ENCODE assay signal across 9 cellular contexts in the genomic region with DNA sequence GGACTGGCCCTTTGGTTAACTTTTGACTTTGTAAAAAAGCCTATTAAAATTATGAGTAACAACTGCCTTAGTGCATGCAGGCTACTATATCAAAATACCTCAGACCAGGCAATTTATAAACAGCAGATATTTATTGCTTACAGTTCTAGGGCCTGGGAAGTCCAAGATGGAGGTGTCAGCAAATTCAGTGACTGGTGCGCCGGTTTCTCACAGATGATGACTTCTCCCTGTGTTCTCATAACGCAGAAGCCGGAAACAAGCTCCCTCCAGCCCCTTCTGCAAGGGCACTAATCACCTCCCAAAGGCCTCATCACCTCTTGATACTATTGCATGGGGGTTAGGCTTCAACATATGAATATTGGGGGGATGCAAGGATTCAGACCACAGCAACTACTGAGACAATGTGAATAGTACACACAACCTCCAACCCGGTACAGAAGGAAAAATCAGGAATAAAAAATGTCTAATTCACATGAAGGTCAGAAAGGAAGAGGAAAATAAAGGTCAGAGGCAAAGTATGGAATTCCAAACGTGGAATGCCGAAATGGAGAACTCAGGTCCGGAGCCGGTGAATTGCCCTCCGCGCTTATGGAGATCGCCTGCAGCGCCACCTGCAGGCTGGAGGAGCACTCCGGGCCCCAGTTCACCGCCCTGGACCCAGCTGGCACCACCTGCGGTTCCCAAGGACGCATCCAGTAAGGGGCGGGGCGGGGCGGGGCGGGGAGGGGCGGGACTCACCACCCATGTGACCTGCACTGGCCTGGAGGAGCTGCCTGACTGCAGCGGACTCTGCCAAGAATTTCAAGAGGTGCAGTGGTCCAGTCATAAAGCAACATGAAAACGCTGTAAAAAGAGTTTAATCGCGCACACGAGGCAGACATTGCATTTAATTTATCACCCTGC.
A peak's percentile ranks its signal among the peaks of the same experiment; 100 is the strongest.
DNase-seq lines count a peak whose midpoint lies in the region; ATAC-seq and TF ChIP-seq lines count a peak whose summit lies in the region.
"Had no signal": no experiment of that assay in that cellular context is flagged by ENCODE, and none has a peak within 500 bp of the region (broad histone marks: within the 10 kb centered on the region; RNA-seq: fewer than 3 reads in every experiment).

No MANE protein-coding gene starts in this region.

- H3K4me3 ChIP-seq in kidney epithelial cell (ENCODE audit: low read depth, low read length): no peak overlapping the region

- H3K27me3 Mint-ChIP-seq in Calu3 (ENCODE audit: unreplicated experiment): peaks cover 93% of the 10 kb centered on the region

- DNase-seq in Calu3 (peak; percentile 80), HuH-7 (ENCODE audit: low spot score) (peak; percentile 93), activated T-cell treated with anti-CD3 and anti-CD28 coated beads for 48 hours (ENCODE audit: low read depth) (peak; percentile 54), kidney epithelial cell (ENCODE audit: low read depth) (no peak), UCSD-AML1 (lab: John Stamatoyannopoulos, UW; ENCODE audit: unreplicated experiment) (no peak), midbrain (lab: John Stamatoyannopoulos, UW) (no peak)
- no peak for DNase-seq in activated naive CD4-positive, alpha-beta T cell treated with anti-CD3 and anti-CD28 coated beads, Interleukin-2, amount 50 U/mL, for 16 hours

- H3K36me3 Mint-ChIP-seq in Calu3 (ENCODE audit: insufficient read depth, unreplicated experiment): no peaks in the 10 kb centered on the region

- no peak overlapping the region for H3K4me3 Mint-ChIP-seq in Calu3 (ENCODE audit: low read depth, unreplicated experiment)
- H3K4me3 Mint-ChIP-seq: central memory CD8-positive, alpha-beta T cell had no signal

- peaks cover 8% of the 10 kb centered on the region for H3K27me3 ChIP-seq in kidney epithelial cell (ENCODE audit: control insufficient read depth, insufficient read depth, low read length)

- intact Hi-C loops in Calu3 (cut with micrococcal nuclease; ENCODE audit: unreplicated experiment): no loop called here

- CTCF ChIA-PET in Calu3 (lab: Charles Lee): interaction anchor here (0.8 kb wide), 1 partner anchor 211 kb away, joined by 3 read pairs; no protein-coding TSS in a partner anchor

- no peaks in the 10 kb centered on the region for H3K4me1 Mint-ChIP-seq in Calu3 (ENCODE audit: low read depth, unreplicated experiment)
- H3K4me1 Mint-ChIP-seq: central memory CD8-positive, alpha-beta T cell had no signal

- no peaks in the 10 kb centered on the region for H3K36me3 ChIP-seq in kidney epithelial cell (ENCODE audit: control insufficient read depth, insufficient read depth, low read length)

- H3K27ac Mint-ChIP-seq in Calu3 (ENCODE audit: unreplicated experiment): no peak overlapping the region

- ATAC-seq in HG03135 (IDR thresholded peaks at IDR 0.05; ENCODE audit: unreplicated experiment): no peak

- no TSS peak for BruUV-seq in Calu3 (replicated peaks; lab: Mats Ljungman, UMichigan)

- TF ChIP-seq CTCF in Calu3 (IDR thresholded peaks at IDR 0.05; ENCODE audit: unreplicated experiment) (peak; percentile 54), kidney epithelial cell (IDR thresholded peaks at IDR 0.05; ENCODE audit: insufficient read depth, low read length, poor library complexity, severe bottlenecking) (peak; percentile 28)

- peaks cover 10% of the 10 kb centered on the region for H3K9me3 Mint-ChIP-seq in Calu3 (ENCODE audit: low read depth, unreplicated experiment)

Comparison
In these comparisons a context has a peak if more than half of its experiments do, and no peak if none do; other contexts are left out.
1. DNase-seq: peak in Calu3 (single experiment), HuH-7 (single experiment) and activated T-cell treated with anti-CD3 and anti-CD28 coated beads for 48 hours (single experiment); none in kidney epithelial cell (single experiment), UCSD-AML1 (single experiment), midbrain (single experiment) and activated naive CD4-positive, alpha-beta T cell treated with anti-CD3 and anti-CD28 coated beads, Interleukin-2, amount 50 U/mL, for 16 hours (single experiment).